8 cellular contexts compared by ENCODE assay signal in genomic region chr1:53837924-53838653, GRCh38. TPM values are rescaled to one million over a fixed set of nuclear protein-coding genes. Genes with fewer than 3 reads are reported as not detected.
DNase-seq lines count a peak whose midpoint lies in the region; ATAC-seq and TF ChIP-seq lines count a peak whose summit lies in the region.

NDC1 (minus strand) TSS chr1:53838296; CDS start chr1:53838261, 35 bp downstream.

- intact Hi-C loops in breast epithelium (cut with DNase I; ENCODE audit: low total_unique reads) = no loop called here

- H3K4me3 ChIP-seq in ACC112 (ENCODE audit: low read depth, low read length) (peak within 1 kb of the TSS; percentile 83), breast epithelium (peak within 1 kb of the TSS; percentile 88 to 99 (median 96)), iPS-18a (ENCODE audit: low read length) (peak within 1 kb of the TSS; percentile 93), skeletal muscle tissue (ENCODE audit: low read length in 3 of 3) (peak within 1 kb of the TSS; percentile 84 to 99 (median 96))

- H3K27me3 ChIP-seq in ACC112 (ENCODE audit: insufficient read depth, low read length) (no peaks in the 10 kb centered on the region), breast epithelium (no peaks in the 10 kb centered on the region), iPS-18a (ENCODE audit: control insufficient read depth, insufficient read depth, low read length) (no peaks in the 10 kb centered on the region), skeletal muscle tissue (ENCODE audit: control insufficient read depth in 3 of 3, insufficient read depth in 3 of 3, low read length in 3 of 3) (no peaks in the 10 kb centered on the region)

- peak; percentile 84 for ATAC-seq in GM18870 (IDR thresholded peaks at IDR 0.05; ENCODE audit: unreplicated experiment)
- ATAC-seq in HG03135 (IDR thresholded peaks at IDR 0.05; ENCODE audit: unreplicated experiment) = peak; percentile 81

- H3K36me3 ChIP-seq in ACC112 (ENCODE audit: insufficient read depth, low read length) (0 out of 2 replicates have a peak, but pooled peaks cover 3% of the 10 kb centered on the region), breast epithelium (no peaks in the 10 kb centered on the region), iPS-18a (ENCODE audit: control insufficient read depth, low read depth, low read length) (peaks cover 9% of the 10 kb centered on the region), skeletal muscle tissue (ENCODE audit: control insufficient read depth in 3 of 3, insufficient read depth in 3 of 3, low read length in 3 of 3) (no peaks in the 10 kb centered on the region)

- H2AFZ ChIP-seq in ACC112 (ENCODE audit: low read length, unreplicated experiment) = peak within 1 kb of the TSS; percentile 82

- H3K9ac ChIP-seq in iPS-18a (ENCODE audit: low read length) (peak within 1 kb of the TSS; percentile 84), skeletal muscle tissue (ENCODE audit: low read depth in 1 of 3, low read length in 3 of 3) (peak within 1 kb of the TSS; percentile 90 to 99 (median 97))

- H3K79me2 ChIP-seq in ACC112 (ENCODE audit: control insufficient read depth, insufficient read depth, low read length, unreplicated experiment) = peaks cover 45% of the 10 kb centered on the region

- no peak for TF ChIP-seq POLR2A in breast epithelium (IDR thresholded peaks at IDR 0.05)

- H3K27ac ChIP-seq in ACC112 (ENCODE audit: low read depth, low read length) (peak within 1 kb of the TSS; percentile 83), VCaP (peak within 1 kb of the TSS; percentile 99), breast epithelium (peak within 1 kb of the TSS; percentile 95 to 99), iPS-18a (ENCODE audit: low read length) (peak within 1 kb of the TSS; percentile 83), skeletal muscle tissue (ENCODE audit: low read depth, low read length) (peak within 1 kb of the TSS; percentile 95)

- H3K9me3 ChIP-seq in breast epithelium (peaks cover 4 to 7% of the 10 kb centered on the region in 2 donors), iPS-18a (ENCODE audit: control insufficient read depth, low read depth, low read length) (no peaks in the 10 kb centered on the region), skeletal muscle tissue (ENCODE audit: control insufficient read depth in 3 of 3, low read length in 3 of 3) (no peaks in the 10 kb centered on the region)

- TF ChIP-seq CTCF in VCaP (conservative IDR thresholded peaks at IDR 0.05) (no peak; the same call in 1 of the 2 replicates), breast epithelium (IDR thresholded peaks at IDR 0.05) (peak in 2 of 3 donors; percentile 15 to 27)

- H3K4me1 ChIP-seq in ACC112 (ENCODE audit: control insufficient read depth, insufficient read depth, low read length, unreplicated experiment) = peaks cover 21% of the 10 kb centered on the region
- H3K4me1 ChIP-seq in breast epithelium = no peaks in the 10 kb centered on the region
- no peaks in the 10 kb centered on the region for H3K4me1 ChIP-seq in iPS-18a (ENCODE audit: control insufficient read depth, low read depth, low read length)
- peaks cover 5 to 10% (median 8%) of the 10 kb centered on the region in 3 donors for H3K4me1 ChIP-seq in skeletal muscle tissue (ENCODE audit: control insufficient read depth in 3 of 3, insufficient read depth in 3 of 3, low read length in 3 of 3)

- DNase-seq in NCI-H2196 treated with DMSO at 0.1 percent for 48 hours (lab: John Stamatoyannopoulos, UW; ENCODE audit: unreplicated experiment) = peak; percentile 94
- peak; percentile 75 to 85 for DNase-seq in breast epithelium (ENCODE audit: low spot score in 2 of 2)

RNA-seq across cellular contexts. Expression of gene NDC1, which starts in this region (rescaled TPM):
- 10 to 100 TPM; 10.9 to 18.4 (median 12.8) TPM for total RNA-seq in breast epithelium
- total RNA-seq in skeletal muscle tissue = 14.6 TPM

Comparison
In these comparisons a context has a peak if more than half of its experiments do, and no peak if none do; other contexts are left out.
1. Peak in every context shown above with its lines: DNase-seq, ATAC-seq, H3K4me3 ChIP-seq and H3K27ac ChIP-seq.